28 cellular contexts compared by ENCODE assay signal in the genomic region with DNA sequence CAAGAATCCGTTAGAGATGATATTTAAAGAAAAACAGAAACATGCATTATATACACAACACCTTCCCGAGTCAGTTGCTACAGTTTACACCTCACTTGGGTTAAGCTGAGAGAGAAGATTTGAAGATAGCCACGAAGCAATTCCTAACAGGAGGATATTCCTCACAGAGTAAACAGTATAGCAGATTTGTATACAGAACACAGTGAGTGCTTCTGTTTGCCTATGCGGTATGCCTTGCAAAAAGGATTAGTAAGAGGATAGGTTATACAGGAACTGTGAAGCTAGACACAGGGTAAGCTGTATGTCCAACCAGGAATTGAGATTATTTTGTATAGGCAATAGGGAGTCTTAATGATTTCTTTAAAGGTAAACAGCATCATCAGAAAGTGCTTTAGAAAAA.
A peak's percentile ranks its signal among the peaks of the same experiment; 100 is the strongest.
DNase-seq lines count a peak whose midpoint lies in the region; ATAC-seq and TF ChIP-seq lines count a peak whose summit lies in the region.
"Had no signal": no experiment of that assay in that cellular context is flagged by ENCODE, and none has a peak within 500 bp of the region (broad histone marks: within the 10 kb centered on the region; RNA-seq: fewer than 3 reads in every experiment).

No MANE protein-coding gene starts in this region.

- H3K36me3 Mint-ChIP-seq in endothelial cell (ENCODE audit: low read depth, unreplicated experiment) (no peaks in the 10 kb centered on the region), neural progenitor cell (no peaks in the 10 kb centered on the region)
- H3K36me3 Mint-ChIP-seq: natural killer cell; stimulated activated memory B cell treated with anti-CD40 and anti-IgM and Interleukin-4, amounts not matched to agents 10 μg/mL and 1 μg/mL and 100 μg/mL, for 72 hours; type B pancreatic cell had no signal

- ATAC-seq in PC-3: peak; percentile 98
- ATAC-seq: activated CD8-positive, alpha-beta T cell treated with anti-CD3 and anti-CD28 coated beads, Interleukin-2, amount 10 ng/mL, durations not matched to agents 7 days and 5 days; mucosa of descending colon; natural killer cell; Right ventricle myocardium inferior; stimulated activated memory B cell treated with anti-CD40 and anti-IgM and Interleukin-4, amounts not matched to agents 10 μg/mL and 1 μg/mL and 100 μg/mL, for 72 hours had no signal

- peaks cover 24% of the 10 kb centered on the region for H3F3A ChIP-seq in GM23248 (ENCODE audit: insufficient read depth)
- H3F3A ChIP-seq in PC-3 (ENCODE audit: low read length, unreplicated experiment): no peaks in the 10 kb centered on the region
- H3F3A ChIP-seq in neural progenitor cell (ENCODE audit: low read depth): no peaks in the 10 kb centered on the region

- intact Hi-C loops in PC-3 (cut with micrococcal nuclease): loop anchor here (5.0 kb wide), 2 partner anchors 74 to 124 kb away; a partner anchor contains a TSS
- intact Hi-C loops in OCI-LY7 (cut with micrococcal nuclease; ENCODE audit: unreplicated experiment): no loop called here

- H3K4me2 ChIP-seq in GM23248 (ENCODE audit: unreplicated experiment) (peak overlapping the region; percentile 57), PC-3 (ENCODE audit: low read length) (peak overlapping the region; percentile 76), hepatocyte (peak overlapping the region; percentile 37), OCI-LY7 (ENCODE audit: low read length) (no peak overlapping the region), neural progenitor cell (no peak overlapping the region)
- H3K4me2 ChIP-seq: PC-9 had no signal

- H3K4me1 Mint-ChIP-seq in endothelial cell (ENCODE audit: unreplicated experiment) (no peaks in the 10 kb centered on the region), neural progenitor cell (peaks cover 6% of the 10 kb centered on the region)
- H3K4me1 Mint-ChIP-seq: natural killer cell; stimulated activated memory B cell treated with anti-CD40 and anti-IgM and Interleukin-4, amounts not matched to agents 10 μg/mL and 1 μg/mL and 100 μg/mL, for 72 hours had no signal

- TF ChIP-seq CTCF in PC-3 (conservative IDR thresholded peaks at IDR 0.05; ENCODE audit: low read depth, low read length) (no peak), hepatocyte (IDR thresholded peaks at IDR 0.05; ENCODE audit: poor library complexity) (no peak), OCI-LY7 (conservative IDR thresholded peaks at IDR 0.05; ENCODE audit: low read length) (no peak), endothelial cell (IDR thresholded peaks at IDR 0.05; ENCODE audit: unreplicated experiment) (no peak), neural progenitor cell (IDR thresholded peaks at IDR 0.05) (no peak)

- H3K9me3 ChIP-seq in GM23248 (ENCODE audit: low read depth): no peaks in the 10 kb centered on the region
- H3K9me3 ChIP-seq in PC-3 (ENCODE audit: low read length): no peaks in the 10 kb centered on the region
- H3K9me3 ChIP-seq in hepatocyte (ENCODE audit: low read depth): no peaks in the 10 kb centered on the region
- H3K9me3 ChIP-seq in OCI-LY7 (ENCODE audit: low read length): no peaks in the 10 kb centered on the region
- H3K9me3 ChIP-seq in neural progenitor cell (ENCODE audit: low read depth): no peaks in the 10 kb centered on the region
- H3K9me3 ChIP-seq: mucosa of descending colon had no signal

- in situ Hi-C loops in GM23248 (cut with MboI): no loop called here

- H3K4me1 ChIP-seq in GM23248 (ENCODE audit: insufficient read depth): peaks cover 22% of the 10 kb centered on the region
- H3K4me1 ChIP-seq in PC-3 (ENCODE audit: insufficient read depth, low read length): peaks cover 26% of the 10 kb centered on the region
- H3K4me1 ChIP-seq in hepatocyte (ENCODE audit: insufficient read depth): no peaks in the 10 kb centered on the region
- no peaks in the 10 kb centered on the region for H3K4me1 ChIP-seq in OCI-LY7 (ENCODE audit: insufficient read depth, low read length, poor library complexity, severe bottlenecking)
- peaks cover 6% of the 10 kb centered on the region for H3K4me1 ChIP-seq in neural progenitor cell

- H3K36me3 ChIP-seq in GM23248 (ENCODE audit: low read depth) (no peaks in the 10 kb centered on the region), PC-3 (ENCODE audit: low read depth, low read length) (no peaks in the 10 kb centered on the region), hepatocyte (replicated peaks; ENCODE audit: insufficient read depth, low read depth) (no peaks in the 10 kb centered on the region), OCI-LY7 (ENCODE audit: insufficient read depth, low read length) (no peaks in the 10 kb centered on the region), neural progenitor cell (no peaks in the 10 kb centered on the region)
- H3K36me3 ChIP-seq: brain microvascular endothelial cell had no signal

- H3K9me3 Mint-ChIP-seq in endothelial cell (ENCODE audit: unreplicated experiment): no peaks in the 10 kb centered on the region
- no peaks in the 10 kb centered on the region for H3K9me3 Mint-ChIP-seq in neural progenitor cell
- H3K9me3 Mint-ChIP-seq: type B pancreatic cell had no signal

- WGBS in GM23248 (ENCODE audit: low coverage in 1 of 2, low lambda C conversion rate in 2 of 2, missing lambda C conversion rate in 2 of 2), 2 experiments: 37 to 40% methylated on average over 4 of the region's 4 CpGs
- WGBS in hepatocyte (ENCODE audit: low lambda C conversion rate, missing lambda C conversion rate): 23% methylated on average over 4 of the region's 4 CpGs

- H3K79me2 ChIP-seq in GM23248 (ENCODE audit: insufficient read depth) (peaks cover 84% of the 10 kb centered on the region), PC-3 (ENCODE audit: low read length) (no peaks in the 10 kb centered on the region), hepatocyte (no peaks in the 10 kb centered on the region), OCI-LY7 (ENCODE audit: insufficient read depth, low read depth, low read length) (no peaks in the 10 kb centered on the region), neural progenitor cell (ENCODE audit: low read depth) (no peaks in the 10 kb centered on the region)

- H3K4me3 ChIP-seq in GM23248: peak overlapping the region; percentile 5
- H3K4me3 ChIP-seq in PC-3 (ENCODE audit: low read length): peak overlapping the region; percentile 51; the same call in 1 of the 2 replicates
- no peak overlapping the region for H3K4me3 ChIP-seq in hepatocyte
- no peak overlapping the region for H3K4me3 ChIP-seq in OCI-LY7 (ENCODE audit: low read depth, low read length, poor library complexity, severe bottlenecking)
- H3K4me3 ChIP-seq in neural progenitor cell: no peak overlapping the region
- H3K4me3 ChIP-seq: lung, mucosa of descending colon, PC-9 had no signal

- BruUV-seq in PC-3 (replicated peaks; lab: Mats Ljungman, UMichigan) (no TSS peak), OCI-LY7 (replicated peaks; lab: Mats Ljungman, UMichigan) (no TSS peak)

- H3K27me3 Mint-ChIP-seq in endothelial cell (ENCODE audit: unreplicated experiment) (peaks cover 1% of the 10 kb centered on the region), neural progenitor cell (ENCODE audit: insufficient read depth, low read depth) (peaks cover 2% of the 10 kb centered on the region)
- H3K27me3 Mint-ChIP-seq: stimulated activated memory B cell treated with anti-CD40 and anti-IgM and Interleukin-4, amounts not matched to agents 10 μg/mL and 1 μg/mL and 100 μg/mL, for 72 hours had no signal

- peak; percentile 29 for DNase-seq in DMS153 (lab: John Stamatoyannopoulos, UW)
- DNase-seq in GM23248: no peak
- DNase-seq in PC-3: peak; percentile 71
- DNase-seq in hepatocyte (ENCODE audit: low spot score): no peak
- DNase-seq in OCI-LY7 (ENCODE audit: low spot score): no peak
- no peak for DNase-seq in endothelial cell (ENCODE audit: low spot score)
- DNase-seq in cortex of kidney (lab: John Stamatoyannopoulos, UW): no peak
- DNase-seq in neural progenitor cell (ENCODE audit: low spot score): no peak
- DNase-seq: activated CD4-positive, alpha-beta T cell treated with anti-CD3 and anti-CD28 coated beads for 4 hours; activated CD8-positive, alpha-beta T cell treated with anti-CD3 and anti-CD28 coated beads, Interleukin-2, amount 10 ng/mL, durations not matched to agents 7 days and 5 days; activated naive CD4-positive, alpha-beta T cell treated with anti-CD3 and anti-CD28 coated beads, Interleukin-2, amount 50 U/mL, for 16 hours; activated T-cell treated with anti-CD3 and anti-CD28 coated beads for 4 hours; brain microvascular endothelial cell; DMS79 treated with DMSO at 0.1 percent for 48 hours; GF-D8; HFFc6; Kasumi-1; mucosa of descending colon; natural killer cell; NCI-H1436 treated with DMSO at 0.1 percent for 48 hours; NCI-H2171 had no signal

- H3K27ac Mint-ChIP-seq in endothelial cell (ENCODE audit: unreplicated experiment) (no peak overlapping the region), neural progenitor cell (no peak overlapping the region)
- H3K27ac Mint-ChIP-seq: activated CD8-positive, alpha-beta T cell treated with anti-CD3 and anti-CD28 coated beads, Interleukin-2, amount 10 ng/mL, durations not matched to agents 7 days and 5 days; activated T-helper 2 cell treated with anti-CD3 and anti-CD28 coated beads, Interferon-gamma antibody, Interleukin-2, Interleukin-4, amounts not matched to agents 10 μg/mL and 5 μg/mL and 100 μg/mL, durations not matched to agents 14 hours and 24 hours and 36 hours; HFFc6; natural killer cell; stimulated activated memory B cell treated with anti-CD40 and anti-IgM and Interleukin-4, amounts not matched to agents 10 μg/mL and 1 μg/mL and 100 μg/mL, for 72 hours; T-helper 2 cell treated with Interferon-gamma antibody and Interleukin-4, amounts not matched to agents 5 μg/mL and 100 μg/mL, for 36 hours; type B pancreatic cell had no signal

- H3K27me3 ChIP-seq in GM23248 (replicated peaks; ENCODE audit: insufficient read depth) (no peaks in the 10 kb centered on the region), PC-3 (ENCODE audit: low read length) (no peaks in the 10 kb centered on the region), hepatocyte (no peaks in the 10 kb centered on the region), neural progenitor cell (no peaks in the 10 kb centered on the region)
- H3K27me3 ChIP-seq: brain microvascular endothelial cell had no signal

- peak overlapping the region; percentile 39 for H3K27ac ChIP-seq in GM23248
- H3K27ac ChIP-seq in PC-3 (ENCODE audit: low read length): peak overlapping the region; percentile 68
- H3K27ac ChIP-seq in hepatocyte: no peak overlapping the region
- no peak overlapping the region for H3K27ac ChIP-seq in OCI-LY7 (ENCODE audit: low read depth, low read length, poor library complexity, severe bottlenecking)
- H3K27ac ChIP-seq in neural progenitor cell: no peak overlapping the region
- H3K27ac ChIP-seq: brain microvascular endothelial cell, PC-9 had no signal

- H3K9me2 ChIP-seq in GM23248 (ENCODE audit: insufficient read depth) (no peaks in the 10 kb centered on the region), PC-3 (replicated peaks; ENCODE audit: low read length) (no peaks in the 10 kb centered on the region), hepatocyte (replicated peaks; ENCODE audit: insufficient read depth) (no peaks in the 10 kb centered on the region), OCI-LY7 (ENCODE audit: insufficient read depth, low read length) (no peaks in the 10 kb centered on the region)

- H3K9ac ChIP-seq in GM23248 (peak overlapping the region; percentile 3; the same call in 1 of the 2 replicates), PC-3 (ENCODE audit: low read length) (peak overlapping the region; percentile 14; the same call in 1 of the 2 replicates), neural progenitor cell (no peak overlapping the region)

- H2AFZ ChIP-seq in GM23248 (peak overlapping the region; percentile 27; the same call in 1 of the 2 replicates), PC-3 (ENCODE audit: low read length) (0 out of 2 replicates have a peak overlapping the region, but pooled peaks have one; percentile 4), hepatocyte (no peak overlapping the region), OCI-LY7 (ENCODE audit: low read length) (no peak overlapping the region), neural progenitor cell (replicated peaks) (no peak overlapping the region)
- H2AFZ ChIP-seq: PC-9 had no signal

- H4K20me1 ChIP-seq in GM23248 (ENCODE audit: insufficient read depth) (no peaks in the 10 kb centered on the region), PC-3 (ENCODE audit: low read length) (no peaks in the 10 kb centered on the region), hepatocyte (ENCODE audit: insufficient read depth, poor library complexity, severe bottlenecking) (no peaks in the 10 kb centered on the region), OCI-LY7 (ENCODE audit: insufficient read depth, low read length) (no peaks in the 10 kb centered on the region), neural progenitor cell (ENCODE audit: low read depth) (no peaks in the 10 kb centered on the region)

- POLR2A ChIA-PET in PC-3 (lab: Charles Lee; ENCODE audit: unreplicated experiment) (no interaction called here), OCI-LY7 (lab: Charles Lee) (no interaction called here)

- CTCF ChIA-PET in PC-3 (lab: Charles Lee) (interaction anchor here (0.5 to 0.8 kb wide), 2 partner anchors 22 to 284 kb away, joined by 3 to 5 read pairs; no protein-coding TSS in a partner anchor), OCI-LY7 (lab: Charles Lee; ENCODE audit: unreplicated experiment) (no interaction called here)

- no peak overlapping the region for H3K4me3 Mint-ChIP-seq in endothelial cell (ENCODE audit: unreplicated experiment)
- no peak overlapping the region for H3K4me3 Mint-ChIP-seq in neural progenitor cell
- H3K4me3 Mint-ChIP-seq: activated CD8-positive, alpha-beta T cell treated with anti-CD3 and anti-CD28 coated beads, Interleukin-2, amount 10 ng/mL, durations not matched to agents 7 days and 5 days; HFFc6; natural killer cell; stimulated activated memory B cell treated with anti-CD40 and anti-IgM and Interleukin-4, amounts not matched to agents 10 μg/mL and 1 μg/mL and 100 μg/mL, for 72 hours; T-helper 2 cell treated with Interferon-gamma antibody and Interleukin-4, amounts not matched to agents 5 μg/mL and 100 μg/mL, for 36 hours; type B pancreatic cell had no signal

Comparison
In these comparisons a context has a peak if more than half of its experiments do, and no peak if none do; other contexts are left out.
1. DNase-seq: peak in DMS153 (single experiment) and PC-3 (single experiment); none in GM23248 (single experiment), hepatocyte (single experiment), OCI-LY7 (single experiment), endothelial cell (single experiment), cortex of kidney (single experiment) and neural progenitor cell (single experiment).
2. H2AFZ ChIP-seq: peak in GM23248 (single experiment) and PC-3 (single experiment); none in hepatocyte (single experiment), OCI-LY7 (single experiment) and neural progenitor cell (single experiment).
3. H3K27ac ChIP-seq: peak in GM23248 (single experiment) and PC-3 (single experiment); none in hepatocyte (single experiment), OCI-LY7 (single experiment) and neural progenitor cell (single experiment).
4. H3K4me2 ChIP-seq: peak in GM23248 (single experiment), PC-3 (single experiment) and hepatocyte (single experiment); none in OCI-LY7 (single experiment) and neural progenitor cell (single experiment).
5. H3K4me3 ChIP-seq: peak in GM23248 (single experiment) and PC-3 (single experiment); none in hepatocyte (single experiment), OCI-LY7 (single experiment) and neural progenitor cell (single experiment).